ENCODE assay signal across 14 cellular contexts in genomic region chr1:234310460-234310817, GRCh38.
DNase-seq lines count a peak whose midpoint lies in the region; ATAC-seq, FAIRE-seq and TF ChIP-seq lines count a peak whose summit lies in the region.
"Had no signal": no experiment of that assay in that cellular context is flagged by ENCODE, and none has a peak within 500 bp of the region (broad histone marks: within the 10 kb centered on the region; RNA-seq: fewer than 3 reads in every experiment).

No MANE protein-coding gene starts in this region.

- dilution Hi-C loops in endothelial cell of umbilical vein (cut with MboI; ENCODE audit: extremely low pct_ligation_motif_present, low sequenced_read_pairs) = no loop called here

- no peaks in the 10 kb centered on the region for H3K79me1 ChIP-seq in trophoblast cell (ENCODE audit: low read length)

- no peak overlapping the region for H4K91ac ChIP-seq in trophoblast cell (ENCODE audit: low read depth, low read length)

- H3K23ac ChIP-seq in trophoblast cell (ENCODE audit: low read length) = no peak overlapping the region

- H2BK12ac ChIP-seq in trophoblast cell (ENCODE audit: low read length) = no peak overlapping the region

- H2BK120ac ChIP-seq in trophoblast cell (ENCODE audit: insufficient read depth, low read length, poor library complexity) = no peak overlapping the region

- no peak overlapping the region for H3K9ac ChIP-seq in GM23248
- no peak overlapping the region for H3K9ac ChIP-seq in endothelial cell of umbilical vein (replicated peaks; ENCODE audit: extremely low read depth, insufficient read depth, low read length)
- H3K9ac ChIP-seq in trophoblast cell (ENCODE audit: low read length) = no peak overlapping the region

- no peaks in the 10 kb centered on the region for H3K36me3 ChIP-seq in GM23248 (ENCODE audit: low read depth)
- no peaks in the 10 kb centered on the region for H3K36me3 ChIP-seq in endothelial cell of umbilical vein (ENCODE audit: control insufficient read depth in 2 of 2, extremely low read depth in 1 of 2, insufficient read depth in 2 of 2, low read length in 2 of 2)
- no peaks in the 10 kb centered on the region for H3K36me3 ChIP-seq in trophoblast cell (ENCODE audit: control insufficient read depth in 1 of 2, insufficient read depth in 2 of 2, low read length in 2 of 2)
- H3K36me3 ChIP-seq: gastroesophageal sphincter, left lung, upper lobe of left lung had no signal

- H3F3A ChIP-seq in GM23248 (ENCODE audit: insufficient read depth) = peaks cover 9% of the 10 kb centered on the region; the same call in 1 of the 2 replicates

- POLR2A ChIA-PET in A549 (lab: Yijun Ruan, JAX) = interaction anchor here (1.0 to 1.9 kb wide), 5 partner anchors 63 to 196 kb away, joined by 3 to 10 read pairs (median 4); partner anchors contain the start of gene COA6
- POLR2A ChIA-PET in activated B cell treated with CpG ODN at 0.5 μM for 24 hours (lab: Charles Lee) = no interaction called here
- POLR2A ChIA-PET in endothelial cell of umbilical vein (lab: Charles Lee) = no interaction called here
- POLR2A ChIA-PET in activated CD4-positive, alpha-beta memory T cell treated with anti-CD3 and anti-CD28 coated beads for 36 hours (lab: Charles Lee) = interaction anchor here (1.0 to 1.4 kb wide), 3 partner anchors 66 to 185 kb away, joined by 3 to 6 read pairs (median 3); no protein-coding TSS in a partner anchor

- WGBS in A549 (ENCODE audit: missing lambda C conversion rate) = 47% methylated on average over 1 of the region's 1 CpG
- 38 to 41% methylated on average over 1 of the region's 1 CpG for WGBS in GM23248 (ENCODE audit: low coverage in 1 of 2, low lambda C conversion rate in 2 of 2, missing lambda C conversion rate in 2 of 2), 2 experiments
- no CpG with 5 or more reads among the region's 1 CpG for WGBS in trophoblast cell (ENCODE audit: extremely low coverage, insufficient coverage, insufficient read length)

- no peak overlapping the region for H3K27ac Mint-ChIP-seq in activated B cell treated with CpG ODN at 0.5 μM for 24 hours
- no peak overlapping the region for H3K27ac Mint-ChIP-seq in activated CD4-positive, alpha-beta memory T cell treated with anti-CD3 and anti-CD28 coated beads for 36 hours
- H3K27ac Mint-ChIP-seq: activated naive CD4-positive, alpha-beta T cell treated with anti-CD3 and anti-CD28 coated beads for 36 hours; stimulated activated naive B cell treated with anti-CD40 and anti-IgM and Interleukin-4, amounts not matched to agents 10 μg/mL and 1 μg/mL and 100 μg/mL, for 72 hours had no signal

- ATAC-seq in A549 = no peak
- ATAC-seq in activated B cell treated with CpG ODN at 0.5 μM for 24 hours (ENCODE audit: low read depth) = no peak
- ATAC-seq in HG03442 (IDR thresholded peaks at IDR 0.05; ENCODE audit: unreplicated experiment) = no peak

- H3K4me3 Mint-ChIP-seq in activated B cell treated with CpG ODN at 0.5 μM for 24 hours = no peak overlapping the region
- H3K4me3 Mint-ChIP-seq in activated CD4-positive, alpha-beta memory T cell treated with anti-CD3 and anti-CD28 coated beads for 36 hours = no peak overlapping the region
- H3K4me3 Mint-ChIP-seq: activated naive CD4-positive, alpha-beta T cell treated with anti-CD3 and anti-CD28 coated beads for 36 hours had no signal

- H3K4me3 ChIP-seq in A549 (peak overlapping the region; percentile 30; the same call in 1 of the 3 replicates), GM23248 (peak overlapping the region; percentile 63), endothelial cell of umbilical vein (replicated peaks in 1 of 3; ENCODE audit: insufficient read depth in 1 of 3, low read depth in 1 of 3, low read length in 3 of 3) (no peak overlapping the region), trophoblast cell (ENCODE audit: low read depth, low read length) (no peak overlapping the region)
- H3K4me3 ChIP-seq: gastroesophageal sphincter had no signal

- H3K27ac ChIP-seq in A549 (peak overlapping the region; percentile 67 to 81), GM23248 (no peak overlapping the region), endothelial cell of umbilical vein (ENCODE audit: insufficient read depth, low read depth, low read length) (no peak overlapping the region), trophoblast cell (ENCODE audit: low read depth, low read length) (no peak overlapping the region)
- H3K27ac ChIP-seq: gastroesophageal sphincter, left lung, upper lobe of left lung had no signal

- no peaks in the 10 kb centered on the region for H3K36me3 Mint-ChIP-seq in activated B cell treated with CpG ODN at 0.5 μM for 24 hours (ENCODE audit: low read depth)
- no peaks in the 10 kb centered on the region for H3K36me3 Mint-ChIP-seq in activated CD4-positive, alpha-beta memory T cell treated with anti-CD3 and anti-CD28 coated beads for 36 hours
- H3K36me3 Mint-ChIP-seq: CD8-positive, alpha-beta memory T cell; stimulated activated naive B cell treated with anti-CD40 and anti-IgM and Interleukin-4, amounts not matched to agents 10 μg/mL and 1 μg/mL and 100 μg/mL, for 72 hours had no signal

- no peaks in the 10 kb centered on the region for H3K9me3 Mint-ChIP-seq in activated B cell treated with CpG ODN at 0.5 μM for 24 hours
- no peaks in the 10 kb centered on the region for H3K9me3 Mint-ChIP-seq in activated CD4-positive, alpha-beta memory T cell treated with anti-CD3 and anti-CD28 coated beads for 36 hours
- H3K9me3 Mint-ChIP-seq: activated naive CD4-positive, alpha-beta T cell treated with anti-CD3 and anti-CD28 coated beads for 36 hours; CD8-positive, alpha-beta memory T cell; stimulated activated naive B cell treated with anti-CD40 and anti-IgM and Interleukin-4, amounts not matched to agents 10 μg/mL and 1 μg/mL and 100 μg/mL, for 72 hours had no signal

- H3K4me2 ChIP-seq in A549 (peak overlapping the region; percentile 81), GM23248 (ENCODE audit: unreplicated experiment) (peak overlapping the region; percentile 53), endothelial cell of umbilical vein (ENCODE audit: insufficient read depth, low read length) (no peak overlapping the region), trophoblast cell (ENCODE audit: low read length) (no peak overlapping the region)

- intact Hi-C loops in activated B cell treated with CpG ODN at 0.5 μM for 24 hours (cut with micrococcal nuclease) (loop anchor here (1.0 to 5.0 kb wide), 4 partner anchors 97 to 1008 kb away; no protein-coding TSS in a partner anchor), endothelial cell of umbilical vein (cut with micrococcal nuclease) (loop anchor here (1.0 to 10.0 kb wide), 4 partner anchors 156 to 1006 kb away; no protein-coding TSS in a partner anchor)
- intact Hi-C loops in activated CD4-positive, alpha-beta memory T cell treated with anti-CD3 and anti-CD28 coated beads for 36 hours (cut with micrococcal nuclease) = loop anchor here (1.0 kb wide), 7 partner anchors 16 to 196 kb away; no protein-coding TSS in a partner anchor

- no peak overlapping the region for H3K18ac ChIP-seq in trophoblast cell (ENCODE audit: low read length)

- no peaks in the 10 kb centered on the region for H3K9me2 ChIP-seq in GM23248 (ENCODE audit: insufficient read depth)

- no peak overlapping the region for H2AK5ac ChIP-seq in trophoblast cell (ENCODE audit: low read length)

- H3K9me3 ChIP-seq in A549 (no peaks in the 10 kb centered on the region), GM23248 (ENCODE audit: low read depth) (no peaks in the 10 kb centered on the region), endothelial cell of umbilical vein (replicated peaks; ENCODE audit: control insufficient read depth, insufficient read depth, low read length) (no peaks in the 10 kb centered on the region), trophoblast cell (ENCODE audit: insufficient read depth, low read depth, low read length) (no peaks in the 10 kb centered on the region)
- H3K9me3 ChIP-seq: gastroesophageal sphincter, left lung, upper lobe of left lung had no signal

- H2AFZ ChIP-seq in GM23248 (peak overlapping the region; percentile 71; the same call in 1 of the 2 replicates), endothelial cell of umbilical vein (ENCODE audit: low read depth, low read length) (no peak overlapping the region), trophoblast cell (ENCODE audit: insufficient read depth, low read length, poor library complexity) (no peak overlapping the region)

- no TSS peak for BruUV-seq in endothelial cell of umbilical vein (replicated peaks; lab: Mats Ljungman, UMichigan)

- no peak overlapping the region for H4K12ac ChIP-seq in trophoblast cell (ENCODE audit: low read depth, low read length)

- H4K8ac ChIP-seq in trophoblast cell (ENCODE audit: low read depth, low read length) = no peak overlapping the region

- TF ChIP-seq CTCF in A549 (IDR thresholded peaks at IDR 0.05) (no peak), activated B cell treated with CpG ODN at 0.5 μM for 24 hours (IDR thresholded peaks at IDR 0.05) (peak; percentile 9), endothelial cell of umbilical vein (IDR thresholded peaks at IDR 0.05; ENCODE audit: extremely low read depth in 1 of 2, insufficient read depth in 1 of 2, low read depth in 1 of 2, low read length in 2 of 2) (no peak)

- in situ Hi-C loops in GM23248 (cut with MboI) = no loop called here

- peaks cover 15% of the 10 kb centered on the region for H3K27me3 Mint-ChIP-seq in activated B cell treated with CpG ODN at 0.5 μM for 24 hours
- peaks cover 15% of the 10 kb centered on the region for H3K27me3 Mint-ChIP-seq in activated CD4-positive, alpha-beta memory T cell treated with anti-CD3 and anti-CD28 coated beads for 36 hours

- H3K14ac ChIP-seq in trophoblast cell (ENCODE audit: low read length) = no peak overlapping the region

- DNase-seq in A549 (ENCODE audit: low read depth in 1 of 2, low spot score in 1 of 2) = no peak
- DNase-seq in GM23248 = no peak
- DNase-seq in activated B cell treated with CpG ODN at 0.5 μM for 24 hours = no peak
- DNase-seq in endothelial cell of umbilical vein (ENCODE audit: low read depth, low spot score) = no peak
- no peak for DNase-seq in trophoblast cell
- DNase-seq in activated CD4-positive, alpha-beta memory T cell treated with anti-CD3 and anti-CD28 coated beads for 36 hours = no peak
- no peak for DNase-seq in medulla oblongata (ENCODE audit: extremely low spot score)

- no peak overlapping the region for H2BK5ac ChIP-seq in trophoblast cell (ENCODE audit: low read depth, low read length, poor library complexity)

- no peak overlapping the region for H3K4ac ChIP-seq in trophoblast cell (ENCODE audit: low read depth, low read length)

- no peaks in the 10 kb centered on the region for H3K79me2 ChIP-seq in GM23248 (ENCODE audit: insufficient read depth)
- H3K79me2 ChIP-seq in endothelial cell of umbilical vein (ENCODE audit: control insufficient read depth, insufficient read depth, low read length) = no peaks in the 10 kb centered on the region
- H3K79me2 ChIP-seq in trophoblast cell (ENCODE audit: control insufficient read depth, insufficient read depth, low read length, poor library complexity) = no peaks in the 10 kb centered on the region

- TF ChIP-seq EP300 in A549 (IDR thresholded peaks at IDR 0.05) = no peak

- no peaks in the 10 kb centered on the region for H3K9me1 ChIP-seq in endothelial cell of umbilical vein (replicated peaks; ENCODE audit: control insufficient read depth, extremely low read depth, insufficient read depth, low read length)

- no peak for FAIRE-seq in A549 (lab: Jason Lieb, UNC)
- FAIRE-seq in endothelial cell of umbilical vein (lab: Jason Lieb, UNC) = no peak

- TF ChIP-seq POLR2A in A549 (IDR thresholded peaks at IDR 0.05; ENCODE audit: low read length) (no peak), endothelial cell of umbilical vein (IDR thresholded peaks at IDR 0.05; ENCODE audit: low read depth, low read length) (no peak)

- peaks cover 14% of the 10 kb centered on the region for H3K4me1 Mint-ChIP-seq in activated B cell treated with CpG ODN at 0.5 μM for 24 hours
- peaks cover 23% of the 10 kb centered on the region for H3K4me1 Mint-ChIP-seq in activated CD4-positive, alpha-beta memory T cell treated with anti-CD3 and anti-CD28 coated beads for 36 hours (ENCODE audit: low read depth)

- peaks cover 30% of the 10 kb centered on the region for H3K4me1 ChIP-seq in A549
- H3K4me1 ChIP-seq in GM23248 (ENCODE audit: insufficient read depth) = peaks cover 16% of the 10 kb centered on the region
- H3K4me1 ChIP-seq in endothelial cell of umbilical vein (ENCODE audit: control insufficient read depth, extremely low read depth, insufficient read depth, low read length) = peaks cover 8% of the 10 kb centered on the region
- H3K4me1 ChIP-seq in trophoblast cell (ENCODE audit: control insufficient read depth in 1 of 2, insufficient read depth in 2 of 2, low read length in 2 of 2) = no peaks in the 10 kb centered on the region
- H3K4me1 ChIP-seq: gastroesophageal sphincter had no signal

- CTCF ChIA-PET in A549 (lab: Yijun Ruan, JAX) = interaction anchor here (0.6 to 10.2 kb wide), 78 partner anchors 8 to 1014 kb away, joined by 3 to 116 read pairs (median 6); partner anchors contain the start of gene TARBP1
- CTCF ChIA-PET in activated B cell treated with CpG ODN at 0.5 μM for 24 hours (lab: Charles Lee) = interaction anchor here (0.6 to 2.1 kb wide), 16 partner anchors 8 to 195 kb away, joined by 3 to 14 read pairs (median 4); no protein-coding TSS in a partner anchor
- CTCF ChIA-PET in endothelial cell of umbilical vein (lab: Charles Lee) = interaction anchor here (0.5 to 7.0 kb wide), 36 partner anchors 8 to 1237 kb away, joined by 3 to 81 read pairs (median 4); partner anchors contain the start of gene COA6
- CTCF ChIA-PET in activated CD4-positive, alpha-beta memory T cell treated with anti-CD3 and anti-CD28 coated beads for 36 hours (lab: Charles Lee) = interaction anchor here (0.7 to 9.2 kb wide), 52 partner anchors 10 to 773 kb away, joined by 3 to 170 read pairs (median 6); no protein-coding TSS in a partner anchor

- no peak for TF ChIP-seq RAD21 in A549 (conservative IDR thresholded peaks at IDR 0.05 in 1 of 2, IDR thresholded peaks at IDR 0.05 in 1 of 2)

- H4K20me1 ChIP-seq in GM23248 (ENCODE audit: insufficient read depth) = no peaks in the 10 kb centered on the region
- H4K20me1 ChIP-seq in endothelial cell of umbilical vein (replicated peaks; ENCODE audit: control insufficient read depth, extremely low read depth, insufficient read depth, low read length) = no peaks in the 10 kb centered on the region

- no peaks in the 10 kb centered on the region for H3K27me3 ChIP-seq in GM23248 (replicated peaks; ENCODE audit: insufficient read depth)
- peaks cover 0 to 3% of the 10 kb centered on the region in 2 experiments for H3K27me3 ChIP-seq in endothelial cell of umbilical vein (ENCODE audit: control insufficient read depth in 2 of 2, insufficient read depth in 2 of 2, low read length in 2 of 2)
- H3K27me3 ChIP-seq in trophoblast cell (ENCODE audit: insufficient read depth, low read length) = no peaks in the 10 kb centered on the region
- H3K27me3 ChIP-seq: left lung had no signal

Comparison
In these comparisons a context has a peak if more than half of its experiments do, and no peak if none do; other contexts are left out.
1. H3K27ac ChIP-seq: peak in A549 (2 of 2); none in GM23248 (single experiment), endothelial cell of umbilical vein (single experiment) and trophoblast cell (single experiment).
2. H3K4me2 ChIP-seq: peak in A549 (single experiment) and GM23248 (single experiment); none in endothelial cell of umbilical vein (single experiment) and trophoblast cell (single experiment).
3. H3K4me3 ChIP-seq: peak in A549 (single experiment) and GM23248 (single experiment); none in endothelial cell of umbilical vein (0 of 3) and trophoblast cell (single experiment).
4. POLR2A ChIA-PET loops: an anchor here in A549 (1.0 to 1.9 kb wide) and activated CD4-positive, alpha-beta memory T cell treated with anti-CD3 and anti-CD28 coated beads for 36 hours (1.0 to 1.4 kb wide); none called in activated B cell treated with CpG ODN at 0.5 μM for 24 hours and endothelial cell of umbilical vein.